ENCODE assay signal across 8 cellular contexts in genomic region chr1:24186711-24186992, GRCh38. TPM values are rescaled to one million over a fixed set of nuclear protein-coding genes. Genes with fewer than 3 reads are reported as not detected.
DNase-seq lines count a peak whose midpoint lies in the region; ATAC-seq and TF ChIP-seq lines count a peak whose summit lies in the region.

No MANE protein-coding gene starts in this region.

- no peak for TF ChIP-seq POLR2A in gastroesophageal sphincter (IDR thresholded peaks at IDR 0.05)

- peak overlapping the region in 3 of 4 donors; percentile 39 to 82 (median 41) for H3K27ac ChIP-seq in gastroesophageal sphincter
- H3K27ac ChIP-seq in psoas muscle: peak overlapping the region; percentile 75

- TF ChIP-seq EP300 in gastroesophageal sphincter (IDR thresholded peaks at IDR 0.05): no peak

- H3K36me3 ChIP-seq in GM06990 (ENCODE audit: control insufficient read depth, insufficient read depth, low read length) (no peaks in the 10 kb centered on the region; the same call in none of the 2 replicates), gastroesophageal sphincter (no peaks in the 10 kb centered on the region), psoas muscle (ENCODE audit: insufficient read depth in 1 of 2, low read depth in 1 of 2) (no peaks in the 10 kb centered on the region)

- WGBS in gastroesophageal sphincter (ENCODE audit: low coverage in 1 of 2), 2 donors: 53 to 100% methylated on average over 1 to 8 of the region's 8 CpGs
- WGBS in psoas muscle, 3 donors: 39 to 54% (median 40%) methylated on average over 8 of the region's 8 CpGs

- H3K27me3 ChIP-seq in GM06990 (replicated peaks; ENCODE audit: control insufficient read depth, insufficient read depth, low read length): no peaks in the 10 kb centered on the region
- H3K27me3 ChIP-seq in gastroesophageal sphincter: peaks cover 39% of the 10 kb centered on the region
- no peaks in the 10 kb centered on the region for H3K27me3 ChIP-seq in psoas muscle (ENCODE audit: insufficient read depth in 3 of 3, low read length in 2 of 3)

- TF ChIP-seq CTCF in GM06990 (IDR thresholded peaks at IDR 0.05; ENCODE audit: insufficient read depth, low read length, poor library complexity, severe bottlenecking) (no peak), gastroesophageal sphincter (IDR thresholded peaks at IDR 0.05) (no peak), psoas muscle (IDR thresholded peaks at IDR 0.05) (no peak)

- intact Hi-C loops in psoas muscle (cut with DNase I): no loop called here

- peaks cover 17% of the 10 kb centered on the region for H3K4me1 Mint-ChIP-seq in T-helper 17 cell

- peak overlapping the region; percentile 88 for H3K4me3 Mint-ChIP-seq in T-helper 17 cell

- DNase-seq in GM06990 (ENCODE audit: extremely low read depth, insufficient read length) (no peak), T-helper 17 cell (no peak), psoas muscle (no peak), NCI-H1105 treated with DMSO at 0.1 percent for 48 hours (lab: John Stamatoyannopoulos, UW) (no peak), putamen (ENCODE audit: low spot score) (no peak)
- no peak for DNase-seq in central memory CD4-positive, alpha-beta T cell

- ATAC-seq in T-helper 17 cell (no peak), gastroesophageal sphincter (peak; percentile 2), psoas muscle (no peak), HG03159 (IDR thresholded peaks at IDR 0.05; ENCODE audit: unreplicated experiment) (no peak)

- H3K4me3 ChIP-seq in GM06990 (replicated peaks; ENCODE audit: low read depth, low read length) (peak overlapping the region; percentile 81), gastroesophageal sphincter (peak overlapping the region; percentile 32 to 60), psoas muscle (peak overlapping the region; percentile 77)

- no peaks in the 10 kb centered on the region for H3K36me3 Mint-ChIP-seq in T-helper 17 cell (ENCODE audit: low read depth)

- no peaks in the 10 kb centered on the region for H3K9me3 ChIP-seq in T-helper 17 cell (ENCODE audit: control insufficient read depth, low read length, poor library complexity, severe bottlenecking)
- H3K9me3 ChIP-seq in gastroesophageal sphincter: no peaks in the 10 kb centered on the region
- no peaks in the 10 kb centered on the region for H3K9me3 ChIP-seq in psoas muscle

- no peaks in the 10 kb centered on the region for H3K27me3 Mint-ChIP-seq in T-helper 17 cell

- peak overlapping the region; percentile 1 for H3K27ac Mint-ChIP-seq in T-helper 17 cell

- H3K4me1 ChIP-seq in gastroesophageal sphincter (peaks cover 0 to 16% (median 5%) of the 10 kb centered on the region in 3 donors), psoas muscle (peaks cover 7% of the 10 kb centered on the region)

RNA-seq across cellular contexts. Expression of gene IFNLR1, which starts 0.4 kb away (rescaled TPM):
- total RNA-seq in T-helper 17 cell (1 to 10 TPM in 1 of 2 donors, under 1 TPM in 1; 0.65 to 1.3 TPM), gastroesophageal sphincter (1 to 10 TPM in 3 of 4 donors, under 1 TPM in 1; 0.93 to 2.8 (median 1.2) TPM), psoas muscle (1 to 10 TPM; 1.1 to 3.9 (median 2.1) TPM)
- polyA plus RNA-seq in psoas muscle: 1 to 10 TPM in 2 of 3 donors, under 1 TPM in 1; 0.05 to 2.0 (median 1.9) TPM

RNA-seq across cellular contexts. Expression of gene IL22RA1, which starts 43.7 kb away (rescaled TPM):
- total RNA-seq in T-helper 17 cell: not detected
- under 1 TPM in 2 of 4 donors, not detected in 2; 0.57 to 0.58 TPM for total RNA-seq in gastroesophageal sphincter
- total RNA-seq in psoas muscle: under 1 TPM in 3 of 4 donors, not detected in 1; 0.08 to 0.19 (median 0.13) TPM
- under 1 TPM in 1 of 3 donors, not detected in 2; 0.26 TPM for polyA plus RNA-seq in psoas muscle
